1 cellular context compared by ENCODE assay signal in the genomic region with DNA sequence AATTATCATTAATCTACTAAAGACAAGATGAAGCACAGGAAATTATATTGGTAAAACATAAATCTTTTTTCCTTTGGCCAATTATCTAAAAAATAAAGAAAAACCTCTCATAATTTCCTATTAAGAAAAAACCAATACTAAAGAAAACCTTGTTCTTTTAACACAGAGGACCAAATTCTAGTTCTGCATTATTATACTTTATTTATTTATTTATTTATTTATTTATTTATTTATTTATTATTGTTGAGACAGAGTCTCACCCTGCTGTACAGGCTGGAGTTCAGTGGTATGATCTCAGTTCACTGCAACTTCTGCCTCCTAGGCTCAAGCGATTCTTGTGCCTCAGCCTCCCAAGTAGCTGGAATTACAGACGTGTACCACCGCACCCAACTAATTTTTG.
TF ChIP-seq lines count a peak whose summit lies in the region.

No MANE protein-coding gene starts in this region.

TF ChIP-seq in HEK293, 187 proteins besides CTCF, POLR2A, EP300 and RAD21 (continued from another document):
- no peak for TF ChIP-seq ZNF580 (tag by site-specific recombination; IDR thresholded peaks at IDR 0.05)
- TF ChIP-seq BCL6B (tag by site-specific recombination; IDR thresholded peaks at IDR 0.05), result no peak
- TF ChIP-seq ZNF140 (tag by site-specific recombination; IDR thresholded peaks at IDR 0.05), result peak; percentile 44; the same call in 1 of the 2 replicates
- no peak for TF ChIP-seq EGR2 (tag by site-specific recombination; IDR thresholded peaks at IDR 0.05; ENCODE audit: low read depth)
- no peak for TF ChIP-seq ZNF324 (tag by site-specific recombination; IDR thresholded peaks at IDR 0.05)
- TF ChIP-seq ZNF394 (tag by site-specific recombination; IDR thresholded peaks at IDR 0.05; ENCODE audit: borderline replicate concordance), result peak; percentile 79; the same call in 1 of the 2 replicates
- TF ChIP-seq, protein P1, sequence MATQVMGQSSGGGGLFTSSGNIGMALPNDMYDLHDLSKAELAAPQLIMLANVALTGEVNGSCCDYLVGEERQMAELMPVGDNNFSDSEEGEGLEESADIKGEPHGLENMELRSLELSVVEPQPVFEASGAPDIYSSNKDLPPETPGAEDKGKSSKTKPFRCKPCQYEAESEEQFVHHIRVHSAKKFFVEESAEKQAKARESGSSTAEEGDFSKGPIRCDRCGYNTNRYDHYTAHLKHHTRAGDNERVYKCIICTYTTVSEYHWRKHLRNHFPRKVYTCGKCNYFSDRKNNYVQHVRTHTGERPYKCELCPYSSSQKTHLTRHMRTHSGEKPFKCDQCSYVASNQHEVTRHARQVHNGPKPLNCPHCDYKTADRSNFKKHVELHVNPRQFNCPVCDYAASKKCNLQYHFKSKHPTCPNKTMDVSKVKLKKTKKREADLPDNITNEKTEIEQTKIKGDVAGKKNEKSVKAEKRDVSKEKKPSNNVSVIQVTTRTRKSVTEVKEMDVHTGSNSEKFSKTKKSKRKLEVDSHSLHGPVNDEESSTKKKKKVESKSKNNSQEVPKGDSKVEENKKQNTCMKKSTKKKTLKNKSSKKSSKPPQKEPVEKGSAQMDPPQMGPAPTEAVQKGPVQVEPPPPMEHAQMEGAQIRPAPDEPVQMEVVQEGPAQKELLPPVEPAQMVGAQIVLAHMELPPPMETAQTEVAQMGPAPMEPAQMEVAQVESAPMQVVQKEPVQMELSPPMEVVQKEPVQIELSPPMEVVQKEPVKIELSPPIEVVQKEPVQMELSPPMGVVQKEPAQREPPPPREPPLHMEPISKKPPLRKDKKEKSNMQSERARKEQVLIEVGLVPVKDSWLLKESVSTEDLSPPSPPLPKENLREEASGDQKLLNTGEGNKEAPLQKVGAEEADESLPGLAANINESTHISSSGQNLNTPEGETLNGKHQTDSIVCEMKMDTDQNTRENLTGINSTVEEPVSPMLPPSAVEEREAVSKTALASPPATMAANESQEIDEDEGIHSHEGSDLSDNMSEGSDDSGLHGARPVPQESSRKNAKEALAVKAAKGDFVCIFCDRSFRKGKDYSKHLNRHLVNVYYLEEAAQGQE (tag by site-specific recombination; IDR thresholded peaks at IDR 0.05), result peak; percentile 53; the same call in 1 of the 2 replicates
